ENCODE assay signal across 9 cellular contexts in the genomic region with DNA sequence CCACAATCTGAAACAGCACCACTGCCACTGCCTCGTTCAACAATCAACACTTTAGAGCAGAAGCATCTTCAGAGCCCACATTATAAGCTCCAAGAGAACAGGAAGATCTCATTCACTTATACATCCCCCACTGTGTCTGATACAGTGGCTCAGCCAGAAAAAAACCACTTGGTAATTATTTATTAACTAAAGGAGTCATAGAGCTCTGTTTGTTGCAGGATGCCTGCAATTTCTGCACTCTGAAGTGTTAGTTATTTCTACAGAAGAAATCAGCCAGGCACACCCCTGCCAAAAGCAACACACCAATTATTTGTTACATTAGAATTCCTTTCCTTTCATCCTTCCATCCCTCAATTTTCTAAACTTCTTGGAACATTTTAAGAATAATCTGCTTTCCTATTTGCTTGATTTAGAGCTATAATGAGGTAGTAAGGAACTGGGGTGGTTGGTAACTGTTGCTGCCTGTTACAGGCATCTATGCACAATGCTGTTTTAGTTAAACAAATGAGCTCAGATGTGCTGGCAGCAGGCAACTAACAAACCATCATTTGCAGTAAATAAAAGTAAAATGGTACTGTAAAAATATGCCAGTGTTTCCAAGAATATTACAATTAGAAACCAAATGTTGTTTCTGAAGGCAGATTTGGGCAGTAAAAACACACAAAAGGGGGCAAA. TPM values are rescaled to one million over a fixed set of nuclear protein-coding genes. Genes with fewer than 3 reads are reported as not detected.
A peak's percentile ranks its signal among the peaks of the same experiment; 100 is the strongest.
DNase-seq lines count a peak whose midpoint lies in the region; ATAC-seq and TF ChIP-seq lines count a peak whose summit lies in the region.
"Had no signal": no experiment of that assay in that cellular context is flagged by ENCODE, and none has a peak within 500 bp of the region (broad histone marks: within the 10 kb centered on the region; RNA-seq: fewer than 3 reads in every experiment).

No MANE protein-coding gene starts in this region.

- peak; percentile 64 for DNase-seq in astrocyte of the hippocampus (ENCODE audit: low read depth, low spot score)
- no peak for DNase-seq in erythroblast (lab: John Stamatoyannopoulos, UW)
- DNase-seq in G401 (ENCODE audit: low spot score) = no peak
- no peak for DNase-seq in osteocyte (ENCODE audit: extremely low spot score, unreplicated experiment)
- DNase-seq in activated CD4-positive, alpha-beta T cell treated with anti-CD3 and anti-CD28 coated beads for 1 hour = no peak
- DNase-seq: EL had no signal

- no peak overlapping the region for H3K4me3 ChIP-seq in muscle layer of colon (ENCODE audit: low read depth in 1 of 2, low read length in 2 of 2)

- peaks cover 2% of the 10 kb centered on the region for H3K36me3 Mint-ChIP-seq in osteocyte (ENCODE audit: unreplicated experiment)

- H3K27me3 Mint-ChIP-seq in osteocyte (ENCODE audit: unreplicated experiment) = no peaks in the 10 kb centered on the region

- no peak overlapping the region for H3K4me3 Mint-ChIP-seq in osteocyte (ENCODE audit: unreplicated experiment)

- H3K36me3 ChIP-seq in muscle layer of colon (ENCODE audit: insufficient read depth, low read length) = no peaks in the 10 kb centered on the region

- no peak for TF ChIP-seq POLR2A in erythroblast (IDR thresholded peaks at IDR 0.05; ENCODE audit: low read length)

- H3K27me3 ChIP-seq in muscle layer of colon (ENCODE audit: control insufficient read depth in 1 of 2, insufficient read depth in 2 of 2, low read length in 2 of 2) = no peaks in the 10 kb centered on the region

- peaks cover 21% of the 10 kb centered on the region for H3K4me1 Mint-ChIP-seq in osteocyte (ENCODE audit: unreplicated experiment)

- peaks cover 11% of the 10 kb centered on the region for H3K9me3 Mint-ChIP-seq in osteocyte (ENCODE audit: unreplicated experiment)

- H3K27ac Mint-ChIP-seq in osteocyte (ENCODE audit: unreplicated experiment) = no peak overlapping the region

- no peaks in the 10 kb centered on the region for H3K9me3 ChIP-seq in muscle layer of colon (ENCODE audit: low read length)

- no peak for TF ChIP-seq CTCF in osteocyte (IDR thresholded peaks at IDR 0.05)

- peak; percentile 55 for ATAC-seq in GM18498 (IDR thresholded peaks at IDR 0.05; ENCODE audit: unreplicated experiment)
- peak; percentile 60 for ATAC-seq in HG02642 (IDR thresholded peaks at IDR 0.05; ENCODE audit: poor library complexity, unreplicated experiment)

- peaks cover 30% of the 10 kb centered on the region for H3K4me1 ChIP-seq in muscle layer of colon (ENCODE audit: insufficient read depth, low read length)

- in situ Hi-C loops in G401 (cut with HindIII; ENCODE audit: low sequenced_read_pairs) = no loop called here

- H3K27ac ChIP-seq in muscle layer of colon (ENCODE audit: low read depth, low read length) = peak overlapping the region; percentile 73

- H3K9ac ChIP-seq in muscle layer of colon (ENCODE audit: low read length) = peak overlapping the region; percentile 1

RNA-seq across cellular contexts. Expression of gene DYM, which starts 59.9 kb away (rescaled TPM):
- total RNA-seq in G401 (2014; rRNA removed; shearing (Covaris generic)) = 137 and 164 TPM in 2 replicates
- 84.6 and 85.6 TPM in 2 replicates for total RNA-seq in osteocyte
